ENCODE assay signal across 3 cellular contexts in the genomic region with DNA sequence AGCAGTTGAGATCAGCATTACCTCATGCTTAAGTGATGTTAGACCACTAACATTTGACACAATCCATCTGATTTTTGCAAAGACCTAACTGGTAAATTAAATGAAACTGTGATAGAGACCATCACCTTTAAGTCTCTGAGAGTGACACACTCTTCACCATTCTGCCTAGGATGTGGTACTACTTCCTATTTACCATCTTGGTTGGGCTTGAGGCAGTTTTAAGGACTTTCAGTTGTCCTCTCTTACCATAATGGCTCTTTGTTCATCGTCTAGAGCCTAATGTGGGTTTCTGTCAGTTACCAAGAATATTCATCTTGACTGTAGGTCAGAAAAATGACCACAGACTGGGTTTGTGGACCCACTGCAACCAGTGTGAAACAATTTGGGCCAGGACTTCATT.
"Had no signal": no experiment of that assay in that cellular context is flagged by ENCODE, and none has a peak within 500 bp of the region (broad histone marks: within the 10 kb centered on the region; RNA-seq: fewer than 3 reads in every experiment).

No MANE protein-coding gene starts in this region.

- DNase-seq: GDM1, GF-D8 had no signal

- ATAC-seq: GM12878 had no signal

- H3K4me3 ChIP-seq: GM12878 had no signal
